ENCODE assay signal across 1 cellular context in the genomic region with DNA sequence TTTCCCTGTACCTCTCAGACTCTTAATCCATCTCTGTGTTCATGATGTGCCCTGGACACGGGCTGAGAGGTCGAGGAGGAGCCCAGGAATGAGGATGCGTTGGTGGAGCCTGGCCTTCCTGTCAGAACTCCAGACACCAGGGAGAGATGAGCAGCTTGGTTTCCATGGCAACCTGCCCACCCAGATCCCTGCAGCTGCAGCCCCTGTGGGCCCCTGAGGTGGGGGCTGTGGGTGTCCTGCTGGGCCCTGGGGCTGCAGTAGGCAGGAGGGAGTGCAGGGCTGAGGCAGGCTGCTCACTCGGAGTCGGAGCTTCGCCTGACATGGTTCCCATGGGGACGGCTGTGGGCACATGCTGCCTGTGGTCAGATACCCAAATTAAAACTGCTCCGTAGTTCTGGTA.
TF ChIP-seq lines count a peak whose summit lies in the region.

No MANE protein-coding gene starts in this region.

TF ChIP-seq in GM23338, 12 proteins besides CTCF, POLR2A, EP300 and RAD21 (continued from another document):
- TF ChIP-seq, protein P1, sequence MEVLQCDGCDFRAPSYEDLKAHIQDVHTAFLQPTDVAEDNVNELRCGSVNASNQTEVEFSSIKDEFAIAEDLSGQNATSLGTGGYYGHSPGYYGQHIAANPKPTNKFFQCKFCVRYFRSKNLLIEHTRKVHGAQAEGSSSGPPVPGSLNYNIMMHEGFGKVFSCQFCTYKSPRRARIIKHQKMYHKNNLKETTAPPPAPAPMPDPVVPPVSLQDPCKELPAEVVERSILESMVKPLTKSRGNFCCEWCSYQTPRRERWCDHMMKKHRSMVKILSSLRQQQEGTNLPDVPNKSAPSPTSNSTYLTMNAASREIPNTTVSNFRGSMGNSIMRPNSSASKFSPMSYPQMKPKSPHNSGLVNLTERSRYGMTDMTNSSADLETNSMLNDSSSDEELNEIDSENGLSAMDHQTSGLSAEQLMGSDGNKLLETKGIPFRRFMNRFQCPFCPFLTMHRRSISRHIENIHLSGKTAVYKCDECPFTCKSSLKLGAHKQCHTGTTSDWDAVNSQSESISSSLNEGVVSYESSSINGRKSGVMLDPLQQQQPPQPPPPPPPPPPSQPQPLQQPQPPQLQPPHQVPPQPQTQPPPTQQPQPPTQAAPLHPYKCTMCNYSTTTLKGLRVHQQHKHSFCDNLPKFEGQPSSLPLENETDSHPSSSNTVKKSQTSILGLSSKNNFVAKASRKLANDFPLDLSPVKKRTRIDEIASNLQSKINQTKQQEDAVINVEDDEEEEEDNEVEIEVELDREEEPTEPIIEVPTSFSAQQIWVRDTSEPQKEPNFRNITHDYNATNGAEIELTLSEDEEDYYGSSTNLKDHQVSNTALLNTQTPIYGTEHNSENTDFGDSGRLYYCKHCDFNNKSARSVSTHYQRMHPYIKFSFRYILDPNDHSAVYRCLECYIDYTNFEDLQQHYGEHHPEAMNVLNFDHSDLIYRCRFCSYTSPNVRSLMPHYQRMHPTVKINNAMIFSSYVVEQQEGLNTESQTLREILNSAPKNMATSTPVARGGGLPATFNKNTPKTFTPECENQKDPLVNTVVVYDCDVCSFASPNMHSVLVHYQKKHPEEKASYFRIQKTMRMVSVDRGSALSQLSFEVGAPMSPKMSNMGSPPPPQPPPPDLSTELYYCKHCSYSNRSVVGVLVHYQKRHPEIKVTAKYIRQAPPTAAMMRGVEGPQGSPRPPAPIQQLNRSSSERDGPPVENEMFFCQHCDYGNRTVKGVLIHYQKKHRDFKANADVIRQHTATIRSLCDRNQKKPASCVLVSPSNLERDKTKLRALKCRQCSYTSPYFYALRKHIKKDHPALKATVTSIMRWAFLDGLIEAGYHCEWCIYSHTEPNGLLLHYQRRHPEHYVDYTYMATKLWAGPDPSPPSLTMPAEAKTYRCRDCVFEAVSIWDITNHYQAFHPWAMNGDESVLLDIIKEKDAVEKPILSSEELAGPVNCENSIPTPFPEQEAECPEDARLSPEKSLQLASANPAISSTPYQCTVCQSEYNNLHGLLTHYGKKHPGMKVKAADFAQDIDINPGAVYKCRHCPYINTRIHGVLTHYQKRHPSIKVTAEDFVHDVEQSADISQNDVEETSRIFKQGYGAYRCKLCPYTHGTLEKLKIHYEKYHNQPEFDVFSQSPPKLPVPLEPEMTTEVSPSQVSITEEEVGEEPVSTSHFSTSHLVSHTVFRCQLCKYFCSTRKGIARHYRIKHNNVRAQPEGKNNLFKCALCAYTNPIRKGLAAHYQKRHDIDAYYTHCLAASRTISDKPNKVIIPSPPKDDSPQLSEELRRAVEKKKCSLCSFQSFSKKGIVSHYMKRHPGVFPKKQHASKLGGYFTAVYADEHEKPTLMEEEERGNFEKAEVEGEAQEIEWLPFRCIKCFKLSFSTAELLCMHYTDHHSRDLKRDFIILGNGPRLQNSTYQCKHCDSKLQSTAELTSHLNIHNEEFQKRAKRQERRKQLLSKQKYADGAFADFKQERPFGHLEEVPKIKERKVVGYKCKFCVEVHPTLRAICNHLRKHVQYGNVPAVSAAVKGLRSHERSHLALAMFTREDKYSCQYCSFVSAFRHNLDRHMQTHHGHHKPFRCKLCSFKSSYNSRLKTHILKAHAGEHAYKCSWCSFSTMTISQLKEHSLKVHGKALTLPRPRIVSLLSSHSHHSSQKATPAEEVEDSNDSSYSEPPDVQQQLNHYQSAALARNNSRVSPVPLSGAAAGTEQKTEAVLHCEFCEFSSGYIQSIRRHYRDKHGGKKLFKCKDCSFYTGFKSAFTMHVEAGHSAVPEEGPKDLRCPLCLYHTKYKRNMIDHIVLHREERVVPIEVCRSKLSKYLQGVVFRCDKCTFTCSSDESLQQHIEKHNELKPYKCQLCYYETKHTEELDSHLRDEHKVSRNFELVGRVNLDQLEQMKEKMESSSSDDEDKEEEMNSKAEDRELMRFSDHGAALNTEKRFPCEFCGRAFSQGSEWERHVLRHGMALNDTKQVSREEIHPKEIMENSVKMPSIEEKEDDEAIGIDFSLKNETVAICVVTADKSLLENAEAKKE (CRISPR knock-in tag; IDR thresholded peaks at IDR 0.05) = no peak
- no peak for TF ChIP-seq ZNF114 (CRISPR knock-in tag; IDR thresholded peaks at IDR 0.05)
- no peak for TF ChIP-seq ZNF331 (CRISPR knock-in tag; IDR thresholded peaks at IDR 0.05; ENCODE audit: low read depth)
- no peak for TF ChIP-seq STAT1 (IDR thresholded peaks at IDR 0.05; ENCODE audit: unreplicated experiment)
- TF ChIP-seq, protein P2, sequence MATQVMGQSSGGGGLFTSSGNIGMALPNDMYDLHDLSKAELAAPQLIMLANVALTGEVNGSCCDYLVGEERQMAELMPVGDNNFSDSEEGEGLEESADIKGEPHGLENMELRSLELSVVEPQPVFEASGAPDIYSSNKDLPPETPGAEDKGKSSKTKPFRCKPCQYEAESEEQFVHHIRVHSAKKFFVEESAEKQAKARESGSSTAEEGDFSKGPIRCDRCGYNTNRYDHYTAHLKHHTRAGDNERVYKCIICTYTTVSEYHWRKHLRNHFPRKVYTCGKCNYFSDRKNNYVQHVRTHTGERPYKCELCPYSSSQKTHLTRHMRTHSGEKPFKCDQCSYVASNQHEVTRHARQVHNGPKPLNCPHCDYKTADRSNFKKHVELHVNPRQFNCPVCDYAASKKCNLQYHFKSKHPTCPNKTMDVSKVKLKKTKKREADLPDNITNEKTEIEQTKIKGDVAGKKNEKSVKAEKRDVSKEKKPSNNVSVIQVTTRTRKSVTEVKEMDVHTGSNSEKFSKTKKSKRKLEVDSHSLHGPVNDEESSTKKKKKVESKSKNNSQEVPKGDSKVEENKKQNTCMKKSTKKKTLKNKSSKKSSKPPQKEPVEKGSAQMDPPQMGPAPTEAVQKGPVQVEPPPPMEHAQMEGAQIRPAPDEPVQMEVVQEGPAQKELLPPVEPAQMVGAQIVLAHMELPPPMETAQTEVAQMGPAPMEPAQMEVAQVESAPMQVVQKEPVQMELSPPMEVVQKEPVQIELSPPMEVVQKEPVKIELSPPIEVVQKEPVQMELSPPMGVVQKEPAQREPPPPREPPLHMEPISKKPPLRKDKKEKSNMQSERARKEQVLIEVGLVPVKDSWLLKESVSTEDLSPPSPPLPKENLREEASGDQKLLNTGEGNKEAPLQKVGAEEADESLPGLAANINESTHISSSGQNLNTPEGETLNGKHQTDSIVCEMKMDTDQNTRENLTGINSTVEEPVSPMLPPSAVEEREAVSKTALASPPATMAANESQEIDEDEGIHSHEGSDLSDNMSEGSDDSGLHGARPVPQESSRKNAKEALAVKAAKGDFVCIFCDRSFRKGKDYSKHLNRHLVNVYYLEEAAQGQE (IDR thresholded peaks at IDR 0.05; ENCODE audit: unreplicated experiment) = no peak
- TF ChIP-seq EZH2 (IDR thresholded peaks at IDR 0.05; ENCODE audit: low read depth, unreplicated experiment) = no peak
- no peak for TF ChIP-seq EZH2phosphoT487 (IDR thresholded peaks at IDR 0.05; ENCODE audit: unreplicated experiment)
- no peak for TF ChIP-seq JUNB (IDR thresholded peaks at IDR 0.05; ENCODE audit: unreplicated experiment)
